ENCODE assay signal across 21 cellular contexts in the genomic region with DNA sequence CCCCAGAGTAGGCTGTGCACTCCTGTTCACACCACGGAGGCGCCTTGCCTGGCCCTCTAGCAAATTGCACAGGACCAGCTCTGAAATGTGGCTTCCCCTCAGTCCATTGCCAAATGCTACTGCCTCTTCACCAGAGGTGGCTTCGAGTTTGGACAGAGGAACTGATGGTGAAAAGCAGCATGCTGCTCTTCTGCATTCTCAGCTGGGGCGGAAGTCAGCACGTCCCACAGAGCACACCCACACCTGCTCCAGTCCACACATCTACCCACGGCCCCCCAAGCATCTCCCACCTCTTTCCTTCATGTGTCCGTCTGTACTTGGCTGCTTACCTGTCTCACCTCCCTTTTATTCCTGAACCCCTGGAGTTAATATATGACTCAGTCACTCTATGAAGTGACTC.
"Had no signal": no experiment of that assay in that cellular context is flagged by ENCODE, and none has a peak within 500 bp of the region (broad histone marks: within the 10 kb centered on the region; RNA-seq: fewer than 3 reads in every experiment).

No MANE protein-coding gene starts in this region.

- H3K36me3 ChIP-seq: adrenal gland had no signal

- H3K27me3 ChIP-seq: adrenal gland, esophagus muscularis mucosa, heart right ventricle, left lung, pancreas, upper lobe of left lung had no signal

- FAIRE-seq: endothelial cell of umbilical vein, pancreas had no signal

- H3K4me3 ChIP-seq: adrenal gland, esophagus muscularis mucosa, heart right ventricle, left lung, mucosa of descending colon, pancreas, smooth muscle cell, thoracic aorta, upper lobe of left lung had no signal

- H3K27ac ChIP-seq: adrenal gland, esophagus muscularis mucosa, heart right ventricle, left lung, pancreas, thoracic aorta, upper lobe of left lung had no signal

- ATAC-seq: activated naive CD4-positive, alpha-beta T cell treated with anti-CD3 and anti-CD28 coated beads, Interleukin-2, amount 50 U/mL, for 72 hours; heart right ventricle; mucosa of descending colon; pancreas; sciatic nerve; stimulated activated naive B cell treated with anti-CD40 and anti-IgM and Interleukin-4, amounts not matched to agents 10 μg/mL and 1 μg/mL and 100 μg/mL, for 72 hours had no signal

- DNase-seq: activated CD4-positive, alpha-beta memory T cell treated with anti-CD3 and anti-CD28 coated beads for 36 hours; activated gamma-delta T cell treated with Interleukin-2 at 50 U/mL for 16 hours; activated T-cell treated with anti-CD3 and anti-CD28 coated beads for 4 hours; adrenal gland; effector CD4-positive, alpha-beta T cell; heart right ventricle; left lung; mucosa of descending colon; naive B cell; pancreas; stimulated activated CD4-positive, alpha-beta T cell treated with anti-CD3 and anti-CD28 coated beads, Interleukin-4, amount 100 ng/mL, for 24 hours; stimulated activated naive B cell treated with anti-CD40 and anti-IgM and Interleukin-4, amounts not matched to agents 10 μg/mL and 1 μg/mL and 100 μg/mL, for 72 hours; T-helper 1 cell; T-helper 9 cell had no signal

- H3K4me1 ChIP-seq: adrenal gland, esophagus muscularis mucosa, heart right ventricle, left lung, pancreas, upper lobe of left lung had no signal

- H3K4me2 ChIP-seq: smooth muscle cell had no signal

- H3K9me3 ChIP-seq: adrenal gland, esophagus muscularis mucosa, heart right ventricle, left lung, mucosa of descending colon, pancreas, thoracic aorta, upper lobe of left lung had no signal
